Comparison of ENCODE assay signal across 1 cellular context in the genomic region with DNA sequence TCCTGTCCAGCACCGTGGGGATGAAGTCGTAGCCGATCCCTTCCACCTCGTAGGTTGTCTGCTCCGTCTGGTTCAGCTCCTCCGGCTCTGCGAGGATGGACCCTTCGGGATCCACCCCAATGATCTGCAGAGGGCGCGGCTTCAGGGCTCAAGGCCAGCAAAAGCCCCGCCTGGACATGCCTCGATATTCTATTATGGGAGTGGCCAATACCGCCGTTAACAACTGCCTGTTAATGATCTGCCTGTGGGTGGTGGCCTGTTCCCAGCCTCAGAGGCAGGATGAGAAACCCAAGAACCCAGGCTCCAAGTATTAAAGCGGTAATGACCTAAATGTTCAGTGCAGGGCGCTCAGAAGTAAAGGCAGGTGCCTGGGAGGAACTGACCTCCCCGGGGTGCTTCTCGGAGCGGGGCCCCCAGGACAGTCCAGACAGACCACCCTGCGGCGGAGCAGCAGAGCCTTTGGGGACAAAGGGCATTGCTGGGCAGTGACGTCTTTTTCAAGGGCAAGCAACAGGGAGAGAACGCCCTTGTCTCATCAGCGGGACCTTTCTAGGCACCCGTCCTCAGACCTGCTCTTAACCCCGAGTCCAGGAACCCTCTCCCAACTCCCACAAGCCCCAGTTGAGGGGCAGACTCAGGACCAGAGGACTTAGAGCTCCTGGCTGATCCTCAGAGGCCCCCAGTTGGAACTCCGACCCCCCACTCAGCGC. TPM values are rescaled to one million over a fixed set of nuclear protein-coding genes. Genes with fewer than 3 reads are reported as not detected.
"Had no signal": no experiment of that assay in that cellular context is flagged by ENCODE, and none has a peak within 500 bp of the region (broad histone marks: within the 10 kb centered on the region; RNA-seq: fewer than 3 reads in every experiment).

No MANE protein-coding gene starts in this region.

RNA-seq across cellular contexts. Expression of a gene that starts 12.5 kb away (rescaled TPM):
- polyA plus RNA-seq: naive thymus-derived CD4-positive, alpha-beta T cell had no signal
